In genomic region chr19:55882626-55883025, GRCh38 we compare ENCODE assay signal across 31 cellular contexts. TPM values are rescaled to one million over a fixed set of nuclear protein-coding genes. Genes with fewer than 3 reads are reported as not detected.
"Had no signal": no experiment of that assay in that cellular context is flagged by ENCODE, and none has a peak within 500 bp of the region (broad histone marks: within the 10 kb centered on the region; RNA-seq: fewer than 3 reads in every experiment).

No MANE protein-coding gene starts in this region.

- H3K4me1 ChIP-seq: stomach, suprapubic skin, testis, thyroid gland, tibial artery, tibial nerve, transverse colon, upper lobe of left lung, upper lobe of right lung, uterus, vagina had no signal

- DNase-seq: stimulated activated CD4-positive, alpha-beta T cell treated with anti-CD3 and anti-CD28 coated beads, Interleukin-2, amount 100 ng/mL, for 24 hours; stimulated activated CD4-positive, alpha-beta T cell treated with anti-CD3 and anti-CD28 coated beads, Interleukin-2, amount 100 ng/mL, for 48 hours; stimulated activated CD4-positive, alpha-beta T cell treated with anti-CD3 and anti-CD28 coated beads, Interleukin-4, amount 100 ng/mL, for 1 hour; stimulated activated CD4-positive, alpha-beta T cell treated with anti-CD3 and anti-CD28 coated beads, Interleukin-4, amount 100 ng/mL, for 24 hours; stimulated activated CD4-positive, alpha-beta T cell treated with anti-CD3 and anti-CD28 coated beads, Interleukin-4, amount 100 ng/mL, for 4 hours; stimulated activated CD8-positive, alpha-beta memory T cell treated with anti-CD3 and anti-CD28 coated beads, Interleukin-4, amount 100 ng/mL, for 48 hours; stimulated activated naive B cell treated with anti-CD40 and anti-IgM and Interleukin-4, amounts not matched to agents 10 μg/mL and 1 μg/mL and 100 μg/mL, for 72 hours; stimulated activated naive CD4-positive, alpha-beta T cell; stimulated activated naive CD8-positive, alpha-beta T cell treated with anti-CD3 and anti-CD28 coated beads, Interleukin-15, amount 100 ng/mL, for 72 hours; stimulated activated naive CD8-positive, alpha-beta T cell treated with anti-CD3 and anti-CD28 coated beads, Interleukin-15, Interleukin-2, amounts not matched to agents 100 U/mL and 50 U/mL, for 24 hours; stomach; substantia nigra; testis; thyroid gland; tibial artery; transverse colon; trophoblast cell; upper lobe of left lung; upper lobe of right lung; uterus had no signal

- ATAC-seq: stimulated activated effector memory CD8-positive, alpha-beta T cell treated with anti-CD3 and anti-CD28 coated beads, Interleukin-12 subunit alpha, Interleukin-12 subunit beta, amount 100 ng/mL, for 72 hours; stimulated activated memory B cell treated with anti-CD40 and anti-IgM and Interleukin-4, amounts not matched to agents 10 μg/mL and 1 μg/mL and 100 μg/mL, for 72 hours; stimulated activated naive B cell treated with anti-CD40 and anti-IgM and Interleukin-4, amounts not matched to agents 10 μg/mL and 1 μg/mL and 100 μg/mL, for 72 hours; stimulated activated naive CD8-positive, alpha-beta T cell treated with anti-CD3 and anti-CD28 coated beads, Interleukin-15, amount 100 ng/mL, for 72 hours; stimulated activated naive CD8-positive, alpha-beta T cell treated with anti-CD3 and anti-CD28 coated beads, Interleukin-15, Interleukin-2, amounts not matched to agents 100 U/mL and 50 U/mL, for 24 hours; upper lobe of right lung had no signal

- H3K27me3 ChIP-seq: stomach, suprapubic skin, testis, thyroid gland, tibial artery, tibial nerve, transverse colon, upper lobe of left lung, upper lobe of right lung, uterus, vagina had no signal

- H3K36me3 ChIP-seq: stomach, suprapubic skin, thoracic aorta, thyroid gland, tibial artery, tibial nerve, transverse colon, upper lobe of left lung, upper lobe of right lung, uterus, vagina had no signal

- H3K4me1 Mint-ChIP-seq: stimulated activated effector memory CD8-positive, alpha-beta T cell treated with anti-CD3 and anti-CD28 coated beads, Interleukin-12 subunit alpha, Interleukin-12 subunit beta, amount 100 ng/mL, for 72 hours; stimulated activated memory B cell treated with anti-CD40 and anti-IgM and Interleukin-4, amounts not matched to agents 10 μg/mL and 1 μg/mL and 100 μg/mL, for 72 hours; stimulated activated naive B cell treated with anti-CD40 and anti-IgM and Interleukin-4, amounts not matched to agents 10 μg/mL and 1 μg/mL and 100 μg/mL, for 72 hours; stimulated activated naive CD8-positive, alpha-beta T cell treated with anti-CD3 and anti-CD28 coated beads, Interleukin-15, amount 100 ng/mL, for 72 hours had no signal

- H3K27ac Mint-ChIP-seq: stimulated activated effector memory CD8-positive, alpha-beta T cell treated with anti-CD3 and anti-CD28 coated beads, Interleukin-12 subunit alpha, Interleukin-12 subunit beta, amount 100 ng/mL, for 72 hours; stimulated activated memory B cell treated with anti-CD40 and anti-IgM and Interleukin-4, amounts not matched to agents 10 μg/mL and 1 μg/mL and 100 μg/mL, for 72 hours; stimulated activated naive B cell treated with anti-CD40 and anti-IgM and Interleukin-4, amounts not matched to agents 10 μg/mL and 1 μg/mL and 100 μg/mL, for 72 hours; stimulated activated naive CD8-positive, alpha-beta T cell treated with anti-CD3 and anti-CD28 coated beads, Interleukin-15, amount 100 ng/mL, for 72 hours; stimulated activated naive CD8-positive, alpha-beta T cell treated with anti-CD3 and anti-CD28 coated beads, Interleukin-15, Interleukin-2, amounts not matched to agents 100 ng/mL and 50 ng/mL, for 24 hours had no signal

- H3K27ac ChIP-seq: stomach, suprapubic skin, testis, thoracic aorta, thyroid gland, tibial artery, tibial nerve, transverse colon, upper lobe of left lung, upper lobe of right lung, uterus, vagina had no signal

- H3K4me3 Mint-ChIP-seq: stimulated activated effector memory CD8-positive, alpha-beta T cell treated with anti-CD3 and anti-CD28 coated beads, Interleukin-12 subunit alpha, Interleukin-12 subunit beta, amount 100 ng/mL, for 72 hours; stimulated activated memory B cell treated with anti-CD40 and anti-IgM and Interleukin-4, amounts not matched to agents 10 μg/mL and 1 μg/mL and 100 μg/mL, for 72 hours; stimulated activated naive B cell treated with anti-CD40 and anti-IgM and Interleukin-4, amounts not matched to agents 10 μg/mL and 1 μg/mL and 100 μg/mL, for 72 hours; stimulated activated naive CD8-positive, alpha-beta T cell treated with anti-CD3 and anti-CD28 coated beads, Interleukin-15, amount 100 ng/mL, for 72 hours; stimulated activated naive CD8-positive, alpha-beta T cell treated with anti-CD3 and anti-CD28 coated beads, Interleukin-15, Interleukin-2, amounts not matched to agents 100 ng/mL and 50 ng/mL, for 24 hours had no signal

- H3K4me3 ChIP-seq: stomach, suprapubic skin, testis, thoracic aorta, thyroid gland, tibial artery, tibial nerve, transverse colon, upper lobe of left lung, upper lobe of right lung, uterus, vagina had no signal

- H3K9me3 ChIP-seq: testis, thoracic aorta, thyroid gland, transverse colon, upper lobe of right lung, vagina had no signal

- H3K27me3 Mint-ChIP-seq: stimulated activated naive B cell treated with anti-CD40 and anti-IgM and Interleukin-4, amounts not matched to agents 10 μg/mL and 1 μg/mL and 100 μg/mL, for 72 hours; stimulated activated naive CD8-positive, alpha-beta T cell treated with anti-CD3 and anti-CD28 coated beads, Interleukin-15, amount 100 ng/mL, for 72 hours had no signal

- H3K36me3 Mint-ChIP-seq: stimulated activated effector memory CD8-positive, alpha-beta T cell treated with anti-CD3 and anti-CD28 coated beads, Interleukin-12 subunit alpha, Interleukin-12 subunit beta, amount 100 ng/mL, for 72 hours; stimulated activated memory B cell treated with anti-CD40 and anti-IgM and Interleukin-4, amounts not matched to agents 10 μg/mL and 1 μg/mL and 100 μg/mL, for 72 hours; stimulated activated naive B cell treated with anti-CD40 and anti-IgM and Interleukin-4, amounts not matched to agents 10 μg/mL and 1 μg/mL and 100 μg/mL, for 72 hours had no signal

RNA-seq across cellular contexts. Expression of gene NLRP4, which starts 46.3 kb away (rescaled TPM):
- total RNA-seq: stomach, subcutaneous adipose tissue, suprapubic skin, temporal lobe, thoracic aorta, thyroid gland, tibial nerve, transverse colon, upper lobe of left lung, upper lobe of right lung, ureter, urinary bladder, vagina had no signal

RNA-seq across cellular contexts. Expression of gene NLRP13, which starts 49.5 kb away (rescaled TPM):
- total RNA-seq: stomach, subcutaneous adipose tissue, suprapubic skin, temporal lobe, thoracic aorta, thyroid gland, tibial nerve, transverse colon, upper lobe of left lung, upper lobe of right lung, ureter, urinary bladder, uterus, vagina had no signal

RNA-seq across cellular contexts. Expression of gene NLRP11, which starts 50.8 kb away (rescaled TPM):
- total RNA-seq: stomach, subcutaneous adipose tissue, temporal lobe, thoracic aorta, thyroid gland, tibial nerve, transverse colon, upper lobe of left lung, upper lobe of right lung, ureter, urinary bladder, vagina had no signal
